ENCODE assay signal across 8 cellular contexts in genomic region chr7:100966542-100967291, GRCh38. TPM values are rescaled to one million over a fixed set of nuclear protein-coding genes. Genes with fewer than 3 reads are reported as not detected.
A peak's percentile ranks its signal among the peaks of the same experiment; 100 is the strongest.
DNase-seq lines count a peak whose midpoint lies in the region; ATAC-seq and TF ChIP-seq lines count a peak whose summit lies in the region.

No MANE protein-coding gene starts in this region.

- H3K4me3 Mint-ChIP-seq in endodermal cell: peak overlapping the region; percentile 69

- POLR2A ChIA-PET in PC-9 (lab: Charles Lee; ENCODE audit: unreplicated experiment): no interaction called here

- H3K79me2 ChIP-seq in osteoblast (ENCODE audit: insufficient read depth, low read length) (no peaks in the 10 kb centered on the region), PC-9 (ENCODE audit: low read depth) (no peaks in the 10 kb centered on the region)

- ATAC-seq in HG02973 (IDR thresholded peaks at IDR 0.05; ENCODE audit: unreplicated experiment): no peak

- H4K20me1 ChIP-seq in osteoblast (ENCODE audit: insufficient read depth, low read length) (peaks cover 12% of the 10 kb centered on the region), PC-9 (ENCODE audit: insufficient read depth) (no peaks in the 10 kb centered on the region)

- H3K9me3 ChIP-seq in ES-I3 (ENCODE audit: control insufficient read depth, insufficient read depth, low read length) (no peaks in the 10 kb centered on the region), NT2/D1 (ENCODE audit: insufficient read depth, low read length) (no peaks in the 10 kb centered on the region), endodermal cell (ENCODE audit: control insufficient read depth, low read length) (no peaks in the 10 kb centered on the region), osteoblast (ENCODE audit: low read depth, low read length) (no peaks in the 10 kb centered on the region), PC-9 (ENCODE audit: insufficient read depth, low read depth) (no peaks in the 10 kb centered on the region)

- H3K4me1 Mint-ChIP-seq in endodermal cell: peaks cover 24% of the 10 kb centered on the region

- peak overlapping the region; percentile 55 for H3K9ac ChIP-seq in ES-I3 (ENCODE audit: low read depth, low read length)
- H3K9ac ChIP-seq in NT2/D1 (ENCODE audit: insufficient read length, low read depth): peak overlapping the region; percentile 69
- no peak overlapping the region for H3K9ac ChIP-seq in endodermal cell (ENCODE audit: extremely low read depth, low read length, poor library complexity, severe bottlenecking)

- no peaks in the 10 kb centered on the region for H3F3A ChIP-seq in PC-9 (ENCODE audit: insufficient read depth, low read depth)

- H3K27ac Mint-ChIP-seq in endodermal cell: no peak overlapping the region

- no TSS peak for BruUV-seq in PC-9 (replicated peaks; lab: Mats Ljungman, UMichigan)

- no peaks in the 10 kb centered on the region for H3K9me2 ChIP-seq in PC-9 (ENCODE audit: insufficient read depth)

- H3K9me3 Mint-ChIP-seq in endodermal cell: no peaks in the 10 kb centered on the region

- H3K36me3 Mint-ChIP-seq in endodermal cell (ENCODE audit: low read depth): no peaks in the 10 kb centered on the region

- H2AFZ ChIP-seq in osteoblast (ENCODE audit: low read length) (no peak overlapping the region), PC-9 (no peak overlapping the region)

- TF ChIP-seq CTCF in endodermal cell (conservative IDR thresholded peaks at IDR 0.05) (peak; percentile 8), osteoblast (IDR thresholded peaks at IDR 0.05; ENCODE audit: extremely low read depth, low read depth, low read length) (no peak), PC-9 (conservative IDR thresholded peaks at IDR 0.05) (no peak)

- H3K4me3 ChIP-seq in NT2/D1 (ENCODE audit: insufficient read length, low read depth) (peak overlapping the region; percentile 55), endodermal cell (ENCODE audit: low read length) (peak overlapping the region; percentile 82), osteoblast (ENCODE audit: insufficient read depth, low read length) (no peak overlapping the region), PC-9 (no peak overlapping the region)

- CTCF ChIA-PET in PC-9 (lab: Charles Lee): interaction anchor here (0.7 kb wide), 1 partner anchor 9 kb away, joined by 3 read pairs; no protein-coding TSS in a partner anchor

- H3K27me3 Mint-ChIP-seq in endodermal cell (ENCODE audit: insufficient read depth): peaks cover 35% of the 10 kb centered on the region

- intact Hi-C loops in PC-9 (cut with micrococcal nuclease; ENCODE audit: unreplicated experiment): loop anchor here (1.0 to 5.0 kb wide), 4 partner anchors 71 to 171 kb away; partner anchors contain the start of gene ACHE

- H3K4me2 ChIP-seq in osteoblast (ENCODE audit: insufficient read depth, low read length) (no peak overlapping the region), PC-9 (no peak overlapping the region)

- H3K27ac ChIP-seq in endodermal cell (ENCODE audit: low read depth, low read length) (no peak overlapping the region), osteoblast (ENCODE audit: low read depth, low read length) (no peak overlapping the region), PC-9 (no peak overlapping the region)

- DNase-seq in NT2/D1 (ENCODE audit: low read depth, low spot score) (no peak), endodermal cell (no peak), osteoblast (ENCODE audit: insufficient read length, low spot score, missing footprints) (peak; percentile 86), PC-9 (no peak), HUDEP-2 (lab: John Stamatoyannopoulos, UW; ENCODE audit: unreplicated experiment in 76 of 76) (no peak), NCI-H2029 treated with DMSO at 0.1 percent for 48 hours (lab: John Stamatoyannopoulos, UW) (no peak)

- WGBS in endodermal cell (ENCODE audit: insufficient coverage in 1 of 2, insufficient read length in 1 of 2), 2 experiments: 20 to 23% methylated on average over 32 to 40 of the region's 40 CpGs

- H3K4me1 ChIP-seq in ES-I3 (ENCODE audit: insufficient read depth, low read length) (peaks cover 11% of the 10 kb centered on the region; the same call in 1 of the 2 replicates), NT2/D1 (ENCODE audit: insufficient read depth, insufficient read length) (peaks cover 26% of the 10 kb centered on the region), endodermal cell (ENCODE audit: control insufficient read depth, insufficient read depth, low read length) (peaks cover 9% of the 10 kb centered on the region), osteoblast (ENCODE audit: insufficient read depth, low read length) (no peaks in the 10 kb centered on the region), PC-9 (replicated peaks; ENCODE audit: insufficient read depth) (no peaks in the 10 kb centered on the region)

- no peaks in the 10 kb centered on the region for H3K36me3 ChIP-seq in ES-I3 (ENCODE audit: insufficient read depth, low read length)
- no peaks in the 10 kb centered on the region for H3K36me3 ChIP-seq in NT2/D1 (ENCODE audit: insufficient read depth, insufficient read length, low read length)
- H3K36me3 ChIP-seq in endodermal cell (ENCODE audit: control insufficient read depth, insufficient read depth, low read length): no peaks in the 10 kb centered on the region
- H3K36me3 ChIP-seq in osteoblast (ENCODE audit: insufficient read depth, low read length): no peaks in the 10 kb centered on the region
- no peaks in the 10 kb centered on the region for H3K36me3 ChIP-seq in PC-9 (ENCODE audit: low read depth)

- H3K27me3 ChIP-seq in NT2/D1 (ENCODE audit: insufficient read depth, insufficient read length) (peaks cover 27% of the 10 kb centered on the region), endodermal cell (ENCODE audit: control insufficient read depth, insufficient read depth, low read length, poor library complexity, severe bottlenecking) (peaks cover 43% of the 10 kb centered on the region), osteoblast (ENCODE audit: insufficient read depth, low read length) (peaks cover 69% of the 10 kb centered on the region), PC-9 (ENCODE audit: insufficient read depth, low read depth) (peaks cover 86% of the 10 kb centered on the region)

RNA-seq across cellular contexts. Expression of gene MUC12, which starts 2.6 kb away (rescaled TPM):
- total RNA-seq in endodermal cell: 1 to 10 TPM; 2.9 to 3.3 TPM
- polyA plus RNA-seq in endodermal cell (2013, experiment 1 of 2): 7.9 TPM
- 3.6 TPM for polyA plus RNA-seq in endodermal cell (2013, experiment 2 of 2)
- under 0.01 and 0.59 TPM in 2 replicates for total RNA-seq in osteoblast
- total RNA-seq in PC-9 (2021): 1.4 and 3.8 TPM in 2 replicates

RNA-seq across cellular contexts. Expression of gene MUC3A, which starts 17.4 kb away (rescaled TPM):
- 10 to 100 TPM in 1 of 2 donors, 1 to 10 TPM in 1; 7.7 to 24.1 TPM for total RNA-seq in endodermal cell
- polyA plus RNA-seq in endodermal cell (2013, experiment 1 of 2): 5.8 TPM
- polyA plus RNA-seq in endodermal cell (2013, experiment 2 of 2): 3.8 TPM
- total RNA-seq in osteoblast: not detected in 2 replicates
- 0.90 and 1.1 TPM in 2 replicates for total RNA-seq in PC-9 (2021)

RNA-seq across cellular contexts. Expression of gene MUC17, which starts 53.2 kb away (rescaled TPM):
- total RNA-seq in endodermal cell (not detected), osteoblast (under 0.01 TPM in 1 of 2 replicates, not detected in the other), PC-9 (2021) (not detected in 2 replicates)
- not detected for polyA plus RNA-seq in endodermal cell (2013, experiment 1 of 2)
- not detected for polyA plus RNA-seq in endodermal cell (2013, experiment 2 of 2)

Comparison
In these comparisons a context has a peak if more than half of its experiments do, and no peak if none do; other contexts are left out.
1. H3K4me3 ChIP-seq: peak in NT2/D1 (single experiment) and endodermal cell (single experiment); none in osteoblast (single experiment) and PC-9 (single experiment).